ENCODE assay signal across 10 cellular contexts in genomic region chr2:209472871-209473270, GRCh38. TPM values are rescaled to one million over a fixed set of nuclear protein-coding genes. Genes with fewer than 3 reads are reported as not detected.
DNase-seq lines count a peak whose midpoint lies in the region; ATAC-seq and TF ChIP-seq lines count a peak whose summit lies in the region.
"Had no signal": no experiment of that assay in that cellular context is flagged by ENCODE, and none has a peak within 500 bp of the region (broad histone marks: within the 10 kb centered on the region; RNA-seq: fewer than 3 reads in every experiment).

No MANE protein-coding gene starts in this region.

- H3K27ac Mint-ChIP-seq in Calu3 (ENCODE audit: unreplicated experiment): no peak overlapping the region

- H3K36me3 ChIP-seq in Panc1 (ENCODE audit: control insufficient read depth, insufficient read depth, low read length): no peaks in the 10 kb centered on the region
- H3K36me3 ChIP-seq in skeletal muscle satellite cell (ENCODE audit: insufficient read depth, low read length): no peaks in the 10 kb centered on the region
- H3K36me3 ChIP-seq in right atrium auricular region: no peaks in the 10 kb centered on the region

- DNase-seq in HCEC 1CT (peak; percentile 64), Panc1 (ENCODE audit: low read depth, low spot score) (no peak), fibroblast of pulmonary artery (ENCODE audit: low read depth) (peak; percentile 86), Calu3 (no peak), GM13977 (ENCODE audit: low spot score) (no peak), right atrium auricular region (ENCODE audit: low spot score) (no peak)
- DNase-seq: effector CD4-positive, alpha-beta T cell; hippocampal formation; RPMI8226 had no signal

- peak overlapping the region; percentile 36; the same call in 1 of the 2 replicates for H3K27ac ChIP-seq in Panc1 (ENCODE audit: low read length)
- H3K27ac ChIP-seq in right atrium auricular region: no peak overlapping the region

- H3K4me1 ChIP-seq in Panc1 (ENCODE audit: control insufficient read depth, insufficient read depth, low read length) (peaks cover 28% of the 10 kb centered on the region), skeletal muscle satellite cell (ENCODE audit: control insufficient read depth, insufficient read depth, low read length) (peaks cover 49% of the 10 kb centered on the region), right atrium auricular region (peaks cover 0 to 13% of the 10 kb centered on the region in 2 donors)

- H3K9ac ChIP-seq in skeletal muscle satellite cell (ENCODE audit: low read depth, low read length): peak overlapping the region; percentile 70

- no peak for TF ChIP-seq CTCF in Panc1 (IDR thresholded peaks at IDR 0.05)
- no peak for TF ChIP-seq CTCF in fibroblast of pulmonary artery (IDR thresholded peaks at IDR 0.05; ENCODE audit: low read length, missing control alignments)
- no peak for TF ChIP-seq CTCF in Calu3 (IDR thresholded peaks at IDR 0.05; ENCODE audit: unreplicated experiment)
- TF ChIP-seq CTCF in GM13977 (IDR thresholded peaks at IDR 0.05; ENCODE audit: extremely low read depth, insufficient read depth, missing control alignments): no peak
- no peak for TF ChIP-seq CTCF in right atrium auricular region (IDR thresholded peaks at IDR 0.05)

- no TSS peak for BruUV-seq in Panc1 (replicated peaks; lab: Mats Ljungman, UMichigan)
- no TSS peak for BruUV-seq in Calu3 (replicated peaks; lab: Mats Ljungman, UMichigan)

- no peaks in the 10 kb centered on the region for H3K9me3 ChIP-seq in Panc1 (ENCODE audit: control insufficient read depth, insufficient read depth, low read depth, low read length)
- no peaks in the 10 kb centered on the region for H3K9me3 ChIP-seq in skeletal muscle satellite cell (replicated peaks; ENCODE audit: low read length)
- H3K9me3 ChIP-seq in right atrium auricular region: no peaks in the 10 kb centered on the region

- no peaks in the 10 kb centered on the region for H3K36me3 Mint-ChIP-seq in Calu3 (ENCODE audit: insufficient read depth, unreplicated experiment)

- no peak overlapping the region for H3K4me3 Mint-ChIP-seq in Calu3 (ENCODE audit: low read depth, unreplicated experiment)

- no peaks in the 10 kb centered on the region for H3K27me3 Mint-ChIP-seq in Calu3 (ENCODE audit: unreplicated experiment)

- H3K4me3 ChIP-seq in Panc1 (ENCODE audit: low read depth in 2 of 2, low read length in 2 of 2) (no peak overlapping the region), fibroblast of pulmonary artery (replicated peaks; ENCODE audit: low read depth, low read length) (no peak overlapping the region), skeletal muscle satellite cell (ENCODE audit: low read length) (no peak overlapping the region), right atrium auricular region (no peak overlapping the region)

- H3K4me1 Mint-ChIP-seq in Calu3 (ENCODE audit: low read depth, unreplicated experiment): peaks cover 12% of the 10 kb centered on the region

- POLR2A ChIA-PET in Panc1 (lab: Charles Lee): no interaction called here

- in situ Hi-C loops in Panc1 (cut with HindIII; ENCODE audit: low pct_unique_long_range_greater_than_20kb, low sequenced_read_pairs) (no loop called here), GM13977 (cut with MboI; ENCODE audit: low pct_unique_long_range_greater_than_20kb, low sequenced_read_pairs, unreplicated experiment) (no loop called here)

- 0 out of 2 replicates have a peak, but pooled peaks have one; percentile 31 for ATAC-seq in Panc1

- peak overlapping the region; percentile 49 for H3K4me2 ChIP-seq in skeletal muscle satellite cell (ENCODE audit: low read length)

- H3K9me3 Mint-ChIP-seq in Calu3 (ENCODE audit: low read depth, unreplicated experiment): no peaks in the 10 kb centered on the region

- H3K27me3 ChIP-seq in Panc1 (ENCODE audit: control insufficient read depth, insufficient read depth, low read length): no peaks in the 10 kb centered on the region
- no peaks in the 10 kb centered on the region for H3K27me3 ChIP-seq in skeletal muscle satellite cell (ENCODE audit: control insufficient read depth, insufficient read depth, low read length)
- no peaks in the 10 kb centered on the region for H3K27me3 ChIP-seq in right atrium auricular region

- intact Hi-C loops in Panc1 (cut with micrococcal nuclease; ENCODE audit: unreplicated experiment): no loop called here
- intact Hi-C loops in Calu3 (cut with micrococcal nuclease; ENCODE audit: unreplicated experiment): loop anchor here (5.0 kb wide), 1 partner anchor 46 kb away; no protein-coding TSS in a partner anchor

- CTCF ChIA-PET in Panc1 (lab: Charles Lee): no interaction called here
- CTCF ChIA-PET in Calu3 (lab: Charles Lee): no interaction called here

RNA-seq across cellular contexts. Expression of gene MAP2, which starts 49.0 kb away (rescaled TPM):
- total RNA-seq in Panc1 (2021; ENCODE audit: unreplicated experiment) (44.9 TPM), Calu3 (2022) (9.5 and 11.2 TPM in 2 replicates), right atrium auricular region (1 to 10 TPM; 6.5 to 6.7 TPM)
- 26.6 TPM for polyA plus RNA-seq in Panc1 (2012; ENCODE audit: insufficient read length)
- total RNA-seq in skeletal muscle satellite cell (2012; rRNA removed): 3.7 and 7.9 TPM in 2 replicates

Comparison
In these comparisons a context has a peak if more than half of its experiments do, and no peak if none do; other contexts are left out.
1. DNase-seq: peak in HCEC 1CT (single experiment) and fibroblast of pulmonary artery (single experiment); none in Panc1 (single experiment), Calu3 (single experiment), GM13977 (single experiment) and right atrium auricular region (single experiment).